1 cellular context compared by ENCODE assay signal in genomic region chr22:50485221-50486131, GRCh38.
A peak's percentile ranks its signal among the peaks of the same experiment; 100 is the strongest.
TF ChIP-seq lines count a peak whose summit lies in the region.

No MANE protein-coding gene starts in this region.

TF ChIP-seq in HepG2, 621 proteins besides CTCF, POLR2A, EP300 and RAD21 (continued from another document and continues in another):
- no peak for TF ChIP-seq ZNF800 (CRISPR knock-in tag; IDR thresholded peaks at IDR 0.05)
- peak; percentile 91; the same call in 1 of the 2 replicates for TF ChIP-seq NPAS2 (CRISPR knock-in tag; IDR thresholded peaks at IDR 0.05; ENCODE audit: borderline replicate concordance)
- peak; percentile 83 for TF ChIP-seq AGO2 (optimal IDR thresholded peaks at IDR 0.05; ENCODE audit: low read depth, low read length)
- TF ChIP-seq CHD2 (IDR thresholded peaks at IDR 0.05; ENCODE audit: low read depth, low read length), result no peak
- 0 out of 2 replicates have a peak, but pooled peaks have one; percentile 14 for TF ChIP-seq ZSCAN25 (CRISPR knock-in tag; IDR thresholded peaks at IDR 0.05)
- TF ChIP-seq AGO1 (IDR thresholded peaks at IDR 0.05; ENCODE audit: low read depth, low read length, poor library complexity, severe bottlenecking), result peak; percentile 97
- no peak for TF ChIP-seq ETS1 (CRISPR knock-in tag; IDR thresholded peaks at IDR 0.05)
- no peak for TF ChIP-seq ZNF597 (CRISPR knock-in tag; IDR thresholded peaks at IDR 0.05)
- TF ChIP-seq CSRNP2 (CRISPR knock-in tag; conservative IDR thresholded peaks at IDR 0.05; ENCODE audit: low read depth), result no peak
- TF ChIP-seq TAF1 (CRISPR knock-in tag; IDR thresholded peaks at IDR 0.05), result no peak
- no peak for TF ChIP-seq PITX1 (CRISPR knock-in tag; IDR thresholded peaks at IDR 0.05)
- TF ChIP-seq ATM (IDR thresholded peaks at IDR 0.05; ENCODE audit: borderline replicate concordance), result no peak
- no peak for TF ChIP-seq E2F5 (CRISPR knock-in tag; conservative IDR thresholded peaks at IDR 0.05)
- TF ChIP-seq ZNF562 (CRISPR knock-in tag; IDR thresholded peaks at IDR 0.05; ENCODE audit: borderline replicate concordance), result no peak
- no peak for TF ChIP-seq ZNF775 (CRISPR knock-in tag; IDR thresholded peaks at IDR 0.05; ENCODE audit: borderline replicate concordance)
- TF ChIP-seq CBX1 (IDR thresholded peaks at IDR 0.05; ENCODE audit: low read depth), result peak; percentile 6
- no peak for TF ChIP-seq ZNF513 (CRISPR knock-in tag; conservative IDR thresholded peaks at IDR 0.05)
- TF ChIP-seq THYN1 (CRISPR knock-in tag; IDR thresholded peaks at IDR 0.05; ENCODE audit: borderline replicate concordance, low read depth), result no peak
- TF ChIP-seq KAT2B (IDR thresholded peaks at IDR 0.05; ENCODE audit: borderline replicate concordance, low read depth, low read length), result no peak
- TF ChIP-seq PBX2 (CRISPR knock-in tag; IDR thresholded peaks at IDR 0.05), result no peak
- no peak for TF ChIP-seq ATRX (CRISPR knock-in tag; IDR thresholded peaks at IDR 0.05; ENCODE audit: borderline replicate concordance)
- no peak for TF ChIP-seq ZNF275 (CRISPR knock-in tag; IDR thresholded peaks at IDR 0.05; ENCODE audit: borderline replicate concordance)
- TF ChIP-seq CREB1 (IDR thresholded peaks at IDR 0.05), result no peak
- no peak for TF ChIP-seq CREB1 (CRISPR knock-in tag; IDR thresholded peaks at IDR 0.05)
- no peak for TF ChIP-seq ARNT (IDR thresholded peaks at IDR 0.05)
- TF ChIP-seq RNF219 (CRISPR knock-in tag; IDR thresholded peaks at IDR 0.05), result no peak
- peak; percentile 39; the same call in 1 of the 2 replicates for TF ChIP-seq SMAD3 (CRISPR knock-in tag; IDR thresholded peaks at IDR 0.05)
- no peak for TF ChIP-seq ZNF331 (CRISPR knock-in tag; IDR thresholded peaks at IDR 0.05)
- no peak; the same call in 1 of the 2 replicates for TF ChIP-seq HOXA9 (CRISPR knock-in tag; IDR thresholded peaks at IDR 0.05; ENCODE audit: borderline replicate concordance)
- TF ChIP-seq FOXO1 (CRISPR knock-in tag; IDR thresholded peaks at IDR 0.05), result no peak
- TF ChIP-seq SMC3 (IDR thresholded peaks at IDR 0.05; ENCODE audit: low read length), result no peak
- TF ChIP-seq ZNF207 (IDR thresholded peaks at IDR 0.05; ENCODE audit: borderline replicate concordance), result no peak
- TF ChIP-seq ZNF616 (CRISPR knock-in tag; IDR thresholded peaks at IDR 0.05; ENCODE audit: low read depth), result no peak
- 0 out of 2 replicates have a peak, but pooled peaks have one; percentile 19 for TF ChIP-seq GATAD1 (CRISPR knock-in tag; IDR thresholded peaks at IDR 0.05)
- no peak for TF ChIP-seq ZNF383 (CRISPR knock-in tag; IDR thresholded peaks at IDR 0.05; ENCODE audit: borderline replicate concordance)
- no peak for TF ChIP-seq SIN3B (IDR thresholded peaks at IDR 0.05; ENCODE audit: low read length)
- no peak for TF ChIP-seq TP53 (CRISPR knock-in tag; conservative IDR thresholded peaks at IDR 0.05)
- TF ChIP-seq ZNF296 (CRISPR knock-in tag; conservative IDR thresholded peaks at IDR 0.05), result no peak
- no peak for TF ChIP-seq SYNCRIP (IDR thresholded peaks at IDR 0.05; ENCODE audit: insufficient read depth, low read depth, low read length)
- TF ChIP-seq ZNF782 (CRISPR knock-in tag; IDR thresholded peaks at IDR 0.05; ENCODE audit: borderline replicate concordance), result 0 out of 2 replicates have a peak, but pooled peaks have one; percentile 62
- no peak for TF ChIP-seq ZNF883 (CRISPR knock-in tag; IDR thresholded peaks at IDR 0.05; ENCODE audit: not compliant biosample characterization)
- TF ChIP-seq ZBED4 (CRISPR knock-in tag; IDR thresholded peaks at IDR 0.05; ENCODE audit: borderline replicate concordance), result no peak
- no peak for TF ChIP-seq GLMP (CRISPR knock-in tag; IDR thresholded peaks at IDR 0.05; ENCODE audit: borderline replicate concordance)
- TF ChIP-seq ZNF598 (CRISPR knock-in tag; IDR thresholded peaks at IDR 0.05; ENCODE audit: borderline replicate concordance), result no peak
- TF ChIP-seq JARID2 (CRISPR knock-in tag; IDR thresholded peaks at IDR 0.05; ENCODE audit: insufficient replicate concordance), result no peak
- no peak for TF ChIP-seq ZNF713 (CRISPR knock-in tag; IDR thresholded peaks at IDR 0.05)
- TF ChIP-seq LCORL (IDR thresholded peaks at IDR 0.05), result no peak
- TF ChIP-seq LCORL (CRISPR knock-in tag; IDR thresholded peaks at IDR 0.05), result no peak; the same call in 1 of the 2 replicates
- 0 out of 2 replicates have a peak, but pooled peaks have one; percentile 41 for TF ChIP-seq IRX3 (CRISPR knock-in tag; IDR thresholded peaks at IDR 0.05; ENCODE audit: borderline replicate concordance, low read depth)
